1 cellular context compared by ENCODE assay signal in the genomic region with DNA sequence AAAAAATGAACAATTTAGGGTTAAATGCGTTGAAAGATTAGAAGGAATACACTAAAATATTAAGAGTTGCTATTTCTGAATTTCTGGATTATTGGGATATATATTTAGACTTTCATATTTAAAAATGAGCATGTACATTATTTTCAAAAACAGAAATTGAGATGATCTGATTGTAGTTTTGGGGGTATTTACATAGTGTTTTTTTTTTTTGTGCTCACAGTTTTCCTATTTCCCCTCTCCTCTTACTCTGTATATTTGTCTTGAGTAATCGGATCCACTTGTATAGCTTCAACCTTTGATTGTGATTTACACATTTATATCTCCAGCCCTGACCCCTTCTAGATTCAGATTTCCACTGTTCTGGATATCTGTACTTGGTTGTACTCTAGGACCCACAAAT.
TF ChIP-seq lines count a peak whose summit lies in the region.

No MANE protein-coding gene starts in this region.

TF ChIP-seq in GM12878, 131 proteins besides CTCF, POLR2A, EP300 and RAD21 (continued from another document):
- no peak for TF ChIP-seq ZZZ3 (IDR thresholded peaks at IDR 0.05; ENCODE audit: control insufficient read depth, insufficient read length, low read depth)
- TF ChIP-seq ATF3 (IDR thresholded peaks at IDR 0.05; ENCODE audit: borderline replicate concordance, extremely low read depth, low read depth, low read length), result no peak
- no peak for TF ChIP-seq PML (IDR thresholded peaks at IDR 0.05; ENCODE audit: low read length)
- TF ChIP-seq HDGF (IDR thresholded peaks at IDR 0.05), result no peak
- no peak for TF ChIP-seq IKZF2 (IDR thresholded peaks at IDR 0.05)
